Comparison of ENCODE assay signal across 8 cellular contexts in genomic region chr1:50735443-50735842, GRCh38.
DNase-seq lines count a peak whose midpoint lies in the region; ATAC-seq, FAIRE-seq and TF ChIP-seq lines count a peak whose summit lies in the region.
"Had no signal": no experiment of that assay in that cellular context is flagged by ENCODE, and none has a peak within 500 bp of the region (broad histone marks: within the 10 kb centered on the region; RNA-seq: fewer than 3 reads in every experiment).

No MANE protein-coding gene starts in this region.

- no peak overlapping the region for H3K27ac ChIP-seq in pancreas
- H3K27ac ChIP-seq: neutrophil had no signal

- peak; percentile 20 for FAIRE-seq in pancreas (lab: Jason Lieb, UNC)

- peak; percentile 19 for TF ChIP-seq CTCF in GM10248 (IDR thresholded peaks at IDR 0.05; ENCODE audit: control extremely low read depth, extremely low read depth, low read depth, missing control alignments)
- TF ChIP-seq CTCF in pancreas (IDR thresholded peaks at IDR 0.05): peak in 3 of 4 donors; percentile 6 to 44 (median 35)

- H3K4me3 ChIP-seq in pancreas (no peak overlapping the region), MG63 (no peak overlapping the region)

- no peaks in the 10 kb centered on the region for H3K27me3 ChIP-seq in pancreas
- H3K27me3 ChIP-seq in MG63: no peaks in the 10 kb centered on the region
- H3K27me3 ChIP-seq: neutrophil had no signal

- 74 to 75% methylated on average over 2 of the region's 2 CpGs for WGBS in pancreas, 2 donors

- H3K36me3 ChIP-seq in pancreas (no peaks in the 10 kb centered on the region), MG63 (peaks cover 4% of the 10 kb centered on the region)

- intact Hi-C loops in pancreas (cut with DNase I): no loop called here

- peaks cover 26% of the 10 kb centered on the region for H3K4me1 Mint-ChIP-seq in stimulated activated memory B cell treated with anti-CD40 and anti-IgM and Interleukin-4, amounts not matched to agents 10 μg/mL and 1 μg/mL and 100 μg/mL, for 72 hours

- ATAC-seq in pancreas (no peak), HG02973 (IDR thresholded peaks at IDR 0.05; ENCODE audit: unreplicated experiment) (no peak)
- ATAC-seq in stimulated activated memory B cell treated with anti-CD40 and anti-IgM and Interleukin-4, amounts not matched to agents 10 μg/mL and 1 μg/mL and 100 μg/mL, for 72 hours: no peak

- DNase-seq in GM10248 (ENCODE audit: extremely low spot score) (no peak), NCI-H1105 treated with DMSO at 0.1 percent for 48 hours (lab: John Stamatoyannopoulos, UW) (peak; percentile 43), dermis blood vessel endothelial cell (peak; percentile 59), pancreas (no peak), MG63 (no peak)

- CTCF ChIA-PET in GM10248 (lab: Yijun Ruan, JAX): interaction anchor here (0.7 to 2.4 kb wide), 4 partner anchors 9 to 26 kb away, joined by 3 to 9 read pairs (median 4); no protein-coding TSS in a partner anchor

- no peak overlapping the region for H3K27ac Mint-ChIP-seq in stimulated activated memory B cell treated with anti-CD40 and anti-IgM and Interleukin-4, amounts not matched to agents 10 μg/mL and 1 μg/mL and 100 μg/mL, for 72 hours

- H3K9me3 Mint-ChIP-seq in stimulated activated memory B cell treated with anti-CD40 and anti-IgM and Interleukin-4, amounts not matched to agents 10 μg/mL and 1 μg/mL and 100 μg/mL, for 72 hours: peaks cover 3% of the 10 kb centered on the region

- H3K9me3 ChIP-seq in pancreas (no peaks in the 10 kb centered on the region), MG63 (no peaks in the 10 kb centered on the region)
- H3K9me3 ChIP-seq: neutrophil had no signal

- POLR2A ChIA-PET in GM10248 (lab: Yijun Ruan, JAX): no interaction called here

- peaks cover 31% of the 10 kb centered on the region for H3K36me3 Mint-ChIP-seq in stimulated activated memory B cell treated with anti-CD40 and anti-IgM and Interleukin-4, amounts not matched to agents 10 μg/mL and 1 μg/mL and 100 μg/mL, for 72 hours

- no peaks in the 10 kb centered on the region for H3K4me1 ChIP-seq in pancreas

- H3K27me3 Mint-ChIP-seq in stimulated activated memory B cell treated with anti-CD40 and anti-IgM and Interleukin-4, amounts not matched to agents 10 μg/mL and 1 μg/mL and 100 μg/mL, for 72 hours: no peaks in the 10 kb centered on the region

- no peak overlapping the region for H3K4me3 Mint-ChIP-seq in stimulated activated memory B cell treated with anti-CD40 and anti-IgM and Interleukin-4, amounts not matched to agents 10 μg/mL and 1 μg/mL and 100 μg/mL, for 72 hours

Comparison
In these comparisons a context has a peak if more than half of its experiments do, and no peak if none do; other contexts are left out.
1. DNase-seq: peak in NCI-H1105 treated with DMSO at 0.1 percent for 48 hours (single experiment) and dermis blood vessel endothelial cell (single experiment); none in GM10248 (single experiment), pancreas (0 of 6) and MG63 (single experiment).